ENCODE assay signal across 2 cellular contexts in the genomic region with DNA sequence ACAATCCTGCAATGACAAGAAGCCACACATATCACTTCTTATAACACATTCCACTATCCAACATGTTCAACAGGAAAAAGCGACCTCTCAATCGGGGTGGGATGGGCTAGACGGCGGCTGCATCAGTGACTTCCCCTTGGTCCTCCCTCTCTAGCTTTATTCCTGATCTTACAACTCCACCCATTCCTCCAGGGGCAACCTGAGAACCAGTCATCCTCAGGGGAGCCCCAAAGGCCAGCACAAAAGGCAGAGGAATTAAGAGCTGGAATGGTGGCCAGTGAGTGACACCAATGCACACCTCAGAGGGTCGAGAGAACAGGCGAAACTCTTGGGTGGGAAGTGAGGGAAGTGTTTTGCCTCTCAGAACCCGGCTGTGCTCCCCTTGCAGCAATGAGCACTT.
TF ChIP-seq lines count a peak whose summit lies in the region.

No MANE protein-coding gene starts in this region.

TF ChIP-seq in HepG2, 621 proteins besides CTCF, POLR2A, EP300 and RAD21:
- TF ChIP-seq YY1 (IDR thresholded peaks at IDR 0.05; ENCODE audit: insufficient read depth, insufficient replicate concordance, low read depth, low read length) (no peak), ZBTB38 (CRISPR knock-in tag; IDR thresholded peaks at IDR 0.05) (0 out of 2 replicates have a peak, but pooled peaks have one; percentile 1), ZNF589 (CRISPR knock-in tag; conservative IDR thresholded peaks at IDR 0.05) (no peak), ZNF543 (CRISPR knock-in tag; IDR thresholded peaks at IDR 0.05) (no peak), ZNF546 (CRISPR knock-in tag; conservative IDR thresholded peaks at IDR 0.05) (no peak), ZNF891 (CRISPR knock-in tag; IDR thresholded peaks at IDR 0.05) (no peak), POLR2G (IDR thresholded peaks at IDR 0.05; ENCODE audit: low read depth, low read length) (peak; percentile 27), RBM22 (optimal IDR thresholded peaks at IDR 0.05; ENCODE audit: low read length) (peak; percentile 73), ZNF605 (CRISPR knock-in tag; IDR thresholded peaks at IDR 0.05) (0 out of 2 replicates have a peak, but pooled peaks have one; percentile 10)

TF ChIP-seq in HEK293T, 16 proteins besides CTCF, POLR2A, EP300 and RAD21:
- TF ChIP-seq FOXA1 (IDR thresholded peaks at IDR 0.05) (no peak), TARDBP (IDR thresholded peaks at IDR 0.05) (no peak), SP1 (IDR thresholded peaks at IDR 0.05) (no peak), ZNF384 (IDR thresholded peaks at IDR 0.05) (no peak), BHLHE40 (IDR thresholded peaks at IDR 0.05; ENCODE audit: borderline replicate concordance) (no peak), SUZ12 (IDR thresholded peaks at IDR 0.05) (no peak), FOXK2 (IDR thresholded peaks at IDR 0.05) (no peak), ARNT (IDR thresholded peaks at IDR 0.05) (no peak), PKNOX1 (IDR thresholded peaks at IDR 0.05) (no peak), NFRKB (IDR thresholded peaks at IDR 0.05) (no peak), LEF1 (IDR thresholded peaks at IDR 0.05; ENCODE audit: borderline replicate concordance) (no peak), FOXM1 (IDR thresholded peaks at IDR 0.05; ENCODE audit: borderline replicate concordance) (no peak), HDGF (IDR thresholded peaks at IDR 0.05; ENCODE audit: borderline replicate concordance) (no peak), CTBP1 (IDR thresholded peaks at IDR 0.05; ENCODE audit: borderline replicate concordance) (no peak)
